ENCODE assay signal across 8 cellular contexts in genomic region chr6:103122766-103123601, GRCh38.
DNase-seq lines count a peak whose midpoint lies in the region; ATAC-seq and TF ChIP-seq lines count a peak whose summit lies in the region.

No MANE protein-coding gene starts in this region.

- DNase-seq in AG10803 (ENCODE audit: low read depth) (peak; percentile 16), NCI-H526 (lab: John Stamatoyannopoulos, UW) (peak; percentile 53 to 90), brain microvascular endothelial cell (peak; percentile 40), lower lobe of right lung (peak; percentile 62)

- H3K4me3 ChIP-seq in AG10803 (ENCODE audit: low read length) (no peak overlapping the region), brain microvascular endothelial cell (ENCODE audit: low read depth, low read length) (no peak overlapping the region), lower lobe of right lung (no peak overlapping the region)

- in situ Hi-C loops in brain microvascular endothelial cell (cut with HindIII; ENCODE audit: low pct_ligation_motif_present, low sequenced_read_pairs) = no loop called here

- H3K9me3 ChIP-seq in lower lobe of right lung = no peaks in the 10 kb centered on the region

- ATAC-seq in GM18519 (IDR thresholded peaks at IDR 0.05; ENCODE audit: low FRiP score, unreplicated experiment) = peak; percentile 66
- peak; percentile 62 for ATAC-seq in HG03521 (IDR thresholded peaks at IDR 0.05; ENCODE audit: unreplicated experiment)
- peak; percentile 59 to 81 for ATAC-seq in lower lobe of right lung
- ATAC-seq in HG03469 (IDR thresholded peaks at IDR 0.05; ENCODE audit: unreplicated experiment) = no peak
- no peak for ATAC-seq in HG03196 (IDR thresholded peaks at IDR 0.05; ENCODE audit: unreplicated experiment)

- intact Hi-C loops in lower lobe of right lung (cut with DNase I) = no loop called here

- no peaks in the 10 kb centered on the region for H3K36me3 ChIP-seq in brain microvascular endothelial cell (replicated peaks)
- no peaks in the 10 kb centered on the region for H3K36me3 ChIP-seq in lower lobe of right lung

- no peaks in the 10 kb centered on the region for H3K27me3 ChIP-seq in brain microvascular endothelial cell (replicated peaks)
- H3K27me3 ChIP-seq in lower lobe of right lung (ENCODE audit: low read depth) = no peaks in the 10 kb centered on the region

- H3K27ac ChIP-seq in brain microvascular endothelial cell = no peak overlapping the region
- no peak overlapping the region for H3K27ac ChIP-seq in lower lobe of right lung

- TF ChIP-seq CTCF in AG10803 (conservative IDR thresholded peaks at IDR 0.05; ENCODE audit: low read length) (peak; percentile 26), brain microvascular endothelial cell (IDR thresholded peaks at IDR 0.05; ENCODE audit: low read depth, low read length, missing control alignments) (peak; percentile 78), lower lobe of right lung (IDR thresholded peaks at IDR 0.05) (peak; percentile 48)

- H3K4me1 ChIP-seq in lower lobe of right lung = no peaks in the 10 kb centered on the region

Comparison
In these comparisons a context has a peak if more than half of its experiments do, and no peak if none do; other contexts are left out.
1. DNase-seq: peak in every context shown above with its lines; median percentile 72 in NCI-H526; 62 in lower lobe of right lung; 40 in brain microvascular endothelial cell; 16 in AG10803.
2. CTCF ChIP-seq: peak in every context shown above with its lines; median percentile 78 in brain microvascular endothelial cell; 48 in lower lobe of right lung; 26 in AG10803.
3. ATAC-seq: peak in GM18519 (single experiment), HG03521 (single experiment) and lower lobe of right lung (2 of 2); none in HG03469 (single experiment) and HG03196 (single experiment).